Comparison of ENCODE assay signal across 9 cellular contexts in genomic region chr9:78115073-78115472, GRCh38.
DNase-seq lines count a peak whose midpoint lies in the region; FAIRE-seq and TF ChIP-seq lines count a peak whose summit lies in the region.
"Had no signal": no experiment of that assay in that cellular context is flagged by ENCODE, and none has a peak within 500 bp of the region (broad histone marks: within the 10 kb centered on the region; RNA-seq: fewer than 3 reads in every experiment).

No MANE protein-coding gene starts in this region.

- H3K4me2 ChIP-seq in Karpas-422 (ENCODE audit: low read depth, low read length, poor library complexity, severe bottlenecking) = no peak overlapping the region

- DNase-seq in NCI-H748 (lab: John Stamatoyannopoulos, UW; ENCODE audit: unreplicated experiment) (peak; percentile 24), NCI-H748 treated with DMSO at 0.1 percent for 48 hours (lab: John Stamatoyannopoulos, UW) (no peak), Karpas-422 (peak; percentile 80), bronchial epithelial cell (ENCODE audit: low read depth) (no peak), progenitor cell of endocrine pancreas (ENCODE audit: low spot score, unreplicated experiment) (no peak), NK-92 (lab: John Stamatoyannopoulos, UW; ENCODE audit: unreplicated experiment) (no peak), D341Med (ENCODE audit: low spot score) (no peak), tibial artery (no peak)
- DNase-seq: pancreas had no signal

- H3K27ac ChIP-seq in Karpas-422 (ENCODE audit: low read length) (no peak overlapping the region), tibial artery (no peak overlapping the region)
- H3K27ac ChIP-seq: pancreas had no signal

- H3K27me3 Mint-ChIP-seq in progenitor cell of endocrine pancreas = no peaks in the 10 kb centered on the region

- no peak for FAIRE-seq in bronchial epithelial cell (lab: Jason Lieb, UNC)
- FAIRE-seq: pancreas had no signal

- H3K27me3 ChIP-seq in Karpas-422 (ENCODE audit: low read length) = no peaks in the 10 kb centered on the region
- H3K27me3 ChIP-seq in bronchial epithelial cell (ENCODE audit: control insufficient read depth, insufficient read depth, low read length) = no peaks in the 10 kb centered on the region
- no peaks in the 10 kb centered on the region for H3K27me3 ChIP-seq in tibial artery
- H3K27me3 ChIP-seq: pancreas had no signal

- H3K36me3 Mint-ChIP-seq in progenitor cell of endocrine pancreas (ENCODE audit: insufficient read depth) = no peaks in the 10 kb centered on the region

- no peak overlapping the region for H3K9ac ChIP-seq in Karpas-422 (ENCODE audit: low read length)

- H3K9me2 ChIP-seq in Karpas-422 (replicated peaks; ENCODE audit: insufficient read depth, low read length) = no peaks in the 10 kb centered on the region

- H3K79me2 ChIP-seq in Karpas-422 (ENCODE audit: low read length) = no peaks in the 10 kb centered on the region

- peak; percentile 23 for TF ChIP-seq CTCF in bronchial epithelial cell (IDR thresholded peaks at IDR 0.05; ENCODE audit: insufficient read depth, low read length, severe bottlenecking)
- TF ChIP-seq CTCF in progenitor cell of endocrine pancreas (IDR thresholded peaks at IDR 0.05; ENCODE audit: unreplicated experiment) = peak; percentile 44
- no peak for TF ChIP-seq CTCF in tibial artery (IDR thresholded peaks at IDR 0.05)

- no peak overlapping the region for H3K4me3 ChIP-seq in Karpas-422 (ENCODE audit: low read length)
- no peak overlapping the region for H3K4me3 ChIP-seq in bronchial epithelial cell (ENCODE audit: low read depth, low read length)
- H3K4me3 ChIP-seq in tibial artery = no peak overlapping the region
- H3K4me3 ChIP-seq: pancreas had no signal

- H3K27ac Mint-ChIP-seq in progenitor cell of endocrine pancreas = no peak overlapping the region

- H3K4me3 Mint-ChIP-seq in progenitor cell of endocrine pancreas (ENCODE audit: low read depth) = no peak overlapping the region

- H3K36me3 ChIP-seq in Karpas-422 (ENCODE audit: insufficient read depth, low read length) = no peaks in the 10 kb centered on the region
- no peaks in the 10 kb centered on the region for H3K36me3 ChIP-seq in bronchial epithelial cell (ENCODE audit: control insufficient read depth, insufficient read depth, low read length)
- H3K36me3 ChIP-seq in tibial artery = no peaks in the 10 kb centered on the region
- H3K36me3 ChIP-seq: pancreas had no signal

- H3K4me1 ChIP-seq in Karpas-422 (ENCODE audit: low read length) (no peaks in the 10 kb centered on the region), tibial artery (no peaks in the 10 kb centered on the region)
- H3K4me1 ChIP-seq: pancreas had no signal

- H2AFZ ChIP-seq in Karpas-422 (ENCODE audit: low read length) = no peak overlapping the region

- no peaks in the 10 kb centered on the region for H3K9me3 ChIP-seq in Karpas-422 (ENCODE audit: low read length)
- no peaks in the 10 kb centered on the region for H3K9me3 ChIP-seq in tibial artery
- H3K9me3 ChIP-seq: pancreas had no signal

- peaks cover 3% of the 10 kb centered on the region for H3K9me3 Mint-ChIP-seq in progenitor cell of endocrine pancreas (ENCODE audit: low read depth)

- intact Hi-C loops in tibial artery (cut with DNase I; ENCODE audit: low total_unique reads) = no loop called here

- H4K20me1 ChIP-seq in Karpas-422 (ENCODE audit: insufficient read depth, low read depth, low read length) = no peaks in the 10 kb centered on the region

- no peaks in the 10 kb centered on the region for H3K4me1 Mint-ChIP-seq in progenitor cell of endocrine pancreas (ENCODE audit: low read depth)

Comparison
In these comparisons a context has a peak if more than half of its experiments do, and no peak if none do; other contexts are left out.
1. DNase-seq: peak in NCI-H748 (single experiment) and Karpas-422 (single experiment); none in NCI-H748 treated with DMSO at 0.1 percent for 48 hours (single experiment), bronchial epithelial cell (single experiment), progenitor cell of endocrine pancreas (single experiment), NK-92 (single experiment), D341Med (single experiment) and tibial artery (0 of 2).
2. CTCF ChIP-seq: peak in bronchial epithelial cell (single experiment) and progenitor cell of endocrine pancreas (single experiment); none in tibial artery (0 of 2).